ENCODE assay signal across 14 cellular contexts in the genomic region with DNA sequence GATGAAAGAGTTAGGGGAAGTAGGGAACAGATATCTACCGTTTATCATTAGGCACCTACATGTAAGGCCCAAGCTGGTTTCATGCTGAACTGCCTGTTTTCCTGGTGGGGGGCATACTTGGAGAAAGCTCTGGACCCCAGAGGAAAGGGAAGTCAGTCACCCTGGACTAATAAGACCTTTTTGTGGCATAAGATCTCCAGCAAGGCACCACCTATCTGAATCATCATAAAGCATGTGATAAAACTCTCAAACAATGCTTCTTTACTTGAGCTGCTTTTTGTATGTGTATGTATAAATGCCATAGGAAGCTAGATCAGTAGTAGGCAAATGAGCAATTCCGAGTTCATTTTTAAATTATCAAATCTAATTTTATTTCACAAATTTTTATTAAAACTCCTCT.
A peak's percentile ranks its signal among the peaks of the same experiment; 100 is the strongest.
DNase-seq lines count a peak whose midpoint lies in the region; ATAC-seq and TF ChIP-seq lines count a peak whose summit lies in the region.
"Had no signal": no experiment of that assay in that cellular context is flagged by ENCODE, and none has a peak within 500 bp of the region (broad histone marks: within the 10 kb centered on the region; RNA-seq: fewer than 3 reads in every experiment).

No MANE protein-coding gene starts in this region.

- H3K36me3 ChIP-seq in PC-9 (ENCODE audit: low read depth) (no peaks in the 10 kb centered on the region; the same call in 1 of the 2 replicates), colonic mucosa (no peaks in the 10 kb centered on the region), kidney epithelial cell (ENCODE audit: control insufficient read depth, insufficient read depth, low read length) (no peaks in the 10 kb centered on the region), vagina (no peaks in the 10 kb centered on the region)

- TF ChIP-seq POLR2A in vagina (IDR thresholded peaks at IDR 0.05) = no peak

- H3K9me2 ChIP-seq in PC-9 (ENCODE audit: insufficient read depth) = no peaks in the 10 kb centered on the region

- H4K20me1 ChIP-seq in PC-9 (ENCODE audit: insufficient read depth) = no peaks in the 10 kb centered on the region

- H3K9me3 ChIP-seq in PC-9 (ENCODE audit: insufficient read depth, low read depth) (no peaks in the 10 kb centered on the region), colonic mucosa (no peaks in the 10 kb centered on the region), vagina (no peaks in the 10 kb centered on the region)

- H3F3A ChIP-seq in PC-9 (ENCODE audit: insufficient read depth, low read depth) = no peaks in the 10 kb centered on the region

- H3K4me3 ChIP-seq in PC-9 (no peak overlapping the region), colonic mucosa (no peak overlapping the region), kidney epithelial cell (ENCODE audit: low read depth, low read length) (no peak overlapping the region), vagina (no peak overlapping the region)
- H3K4me3 ChIP-seq: SK-N-MC had no signal

- no peaks in the 10 kb centered on the region for H3K27me3 ChIP-seq in PC-9 (ENCODE audit: insufficient read depth, low read depth)
- H3K27me3 ChIP-seq in colonic mucosa = no peaks in the 10 kb centered on the region
- H3K27me3 ChIP-seq in kidney epithelial cell (ENCODE audit: control insufficient read depth, insufficient read depth, low read length) = no peaks in the 10 kb centered on the region
- no peaks in the 10 kb centered on the region for H3K27me3 ChIP-seq in vagina

- no peak for ATAC-seq in HG02884 (IDR thresholded peaks at IDR 0.05; ENCODE audit: unreplicated experiment)
- ATAC-seq: left cardiac atrium had no signal

- intact Hi-C loops in PC-9 (cut with micrococcal nuclease; ENCODE audit: unreplicated experiment) = no loop called here
- intact Hi-C loops in colonic mucosa (cut with DNase I) = no loop called here
- intact Hi-C loops in vagina (cut with DNase I) = no loop called here

- DNase-seq in PC-9 (no peak), colonic mucosa (no peak), kidney epithelial cell (ENCODE audit: low read depth) (peak; percentile 39), vagina (ENCODE audit: extremely low spot score in 2 of 2) (no peak), SW 1271 (lab: John Stamatoyannopoulos, UW) (no peak)
- DNase-seq in stimulated activated CD4-positive, alpha-beta T cell treated with anti-CD3 and anti-CD28 coated beads, Interleukin-12 subunit alpha, Interleukin-12 subunit beta, amount 100 ng/mL, for 4 hours = no peak
- DNase-seq: activated effector memory CD4-positive, alpha-beta T cell treated with Interleukin-2 at 50 U/mL for 16 hours; CD4-positive, CD25-positive, alpha-beta regulatory T cell; effector memory CD4-positive, alpha-beta T cell; left cardiac atrium; naive B cell; NCI-H2171 had no signal

- H2AFZ ChIP-seq in PC-9 = no peak overlapping the region

- BruUV-seq in PC-9 (replicated peaks; lab: Mats Ljungman, UMichigan) = no TSS peak

- CTCF ChIA-PET in PC-9 (lab: Charles Lee) = no interaction called here

- H3K79me2 ChIP-seq in PC-9 (ENCODE audit: low read depth) = no peaks in the 10 kb centered on the region

- no peak for TF ChIP-seq CTCF in PC-9 (conservative IDR thresholded peaks at IDR 0.05)
- TF ChIP-seq CTCF in colonic mucosa (IDR thresholded peaks at IDR 0.05) = no peak
- no peak for TF ChIP-seq CTCF in kidney epithelial cell (IDR thresholded peaks at IDR 0.05; ENCODE audit: insufficient read depth, low read length, poor library complexity, severe bottlenecking)
- no peak for TF ChIP-seq CTCF in vagina (IDR thresholded peaks at IDR 0.05)

- no peak overlapping the region for H3K9ac ChIP-seq in colonic mucosa (ENCODE audit: low read depth in 2 of 2, low read length in 2 of 2)

- H3K27ac ChIP-seq in PC-9 (0 out of 2 replicates have a peak overlapping the region, but pooled peaks have one; percentile 22), colonic mucosa (peak overlapping the region; percentile 3), vagina (peak overlapping the region; percentile 36)
- H3K27ac ChIP-seq: SK-N-MC had no signal

- POLR2A ChIA-PET in PC-9 (lab: Charles Lee; ENCODE audit: unreplicated experiment) = no interaction called here

- no peak overlapping the region for H3K4me2 ChIP-seq in PC-9

- H3K4me1 ChIP-seq in PC-9 (replicated peaks; ENCODE audit: insufficient read depth) (peaks cover 19% of the 10 kb centered on the region), colonic mucosa (no peaks in the 10 kb centered on the region), vagina (peaks cover 39% of the 10 kb centered on the region)
